In genomic region chr14:89493877-89494634, GRCh38 we compare ENCODE assay signal across 10 cellular contexts.
DNase-seq lines count a peak whose midpoint lies in the region; ATAC-seq and TF ChIP-seq lines count a peak whose summit lies in the region.
"Had no signal": no experiment of that assay in that cellular context is flagged by ENCODE, and none has a peak within 500 bp of the region (broad histone marks: within the 10 kb centered on the region; RNA-seq: fewer than 3 reads in every experiment).

No MANE protein-coding gene starts in this region.

- no peak overlapping the region for H4K5ac ChIP-seq in H9 (ENCODE audit: insufficient read length, low read depth, low read length)

- no peak overlapping the region for H2BK20ac ChIP-seq in H9 (ENCODE audit: low read depth, low read length, poor library complexity, severe bottlenecking)

- H3K27ac ChIP-seq in H9 (ENCODE audit: insufficient read length, low read depth, low read length) (no peak overlapping the region), adrenal gland (no peak overlapping the region)
- H3K27ac ChIP-seq: left lung, SJSA1 had no signal

- peak overlapping the region; percentile 6 to 71 (median 24); a peak in 3 of 7 replicates for H3K27ac Mint-ChIP-seq in H9
- H3K27ac Mint-ChIP-seq in naive thymus-derived CD8-positive, alpha-beta T cell = peak overlapping the region in 5 of 10 donors; percentile 25 to 74 (median 61)

- no peaks in the 10 kb centered on the region for H4K20me1 ChIP-seq in H9 (ENCODE audit: control insufficient read depth, insufficient read depth, insufficient read length)

- no peaks in the 10 kb centered on the region for H3K23me2 ChIP-seq in H9 (ENCODE audit: insufficient read length, low read depth, low read length, poor library complexity, severe bottlenecking)

- no peak overlapping the region for H3K18ac ChIP-seq in H9 (ENCODE audit: insufficient read length, low read depth, low read length)

- no peak overlapping the region for H3K14ac ChIP-seq in H9 (ENCODE audit: insufficient read depth, low read length)

- no peaks in the 10 kb centered on the region for H3K9me3 Mint-ChIP-seq in H9
- H3K9me3 Mint-ChIP-seq in naive thymus-derived CD8-positive, alpha-beta T cell = no peaks in the 10 kb centered on the region

- WGBS in H9 (ENCODE audit: extremely low coverage, insufficient read length, low lambda C conversion rate) = no CpG with 5 or more reads among the region's 11 CpGs
- 87 to 93% (median 92%) methylated on average over 11 of the region's 11 CpGs for WGBS in adrenal gland, 4 donors

- H3K27me3 ChIP-seq in H9 (ENCODE audit: insufficient read depth, low read length) (no peaks in the 10 kb centered on the region), adrenal gland (no peaks in the 10 kb centered on the region)
- H3K27me3 ChIP-seq: left lung, SJSA1 had no signal

- H2BK12ac ChIP-seq in H9 (ENCODE audit: insufficient read length, low read depth, low read length) = no peak overlapping the region

- peaks cover 4% of the 10 kb centered on the region for H3K4me1 ChIP-seq in H9 (ENCODE audit: insufficient read depth, low read length)
- H3K4me1 ChIP-seq in adrenal gland (replicated peaks in 1 of 2) = peaks cover 0 to 5% of the 10 kb centered on the region in 2 donors
- H3K4me1 ChIP-seq: left lung, SJSA1 had no signal

- H3K4me2 ChIP-seq in H9 (ENCODE audit: insufficient read depth, insufficient read length, low read length) = no peak overlapping the region

- H3K79me1 ChIP-seq in H9 (ENCODE audit: insufficient read depth, low read depth, low read length, poor library complexity, severe bottlenecking) = no peaks in the 10 kb centered on the region

- no peaks in the 10 kb centered on the region; the same call in 1 of the 2 replicates for H3K79me2 ChIP-seq in H9 (ENCODE audit: insufficient read depth, low read length)

- H3K4ac ChIP-seq in H9 (ENCODE audit: low read depth, low read length) = no peak overlapping the region

- no peak overlapping the region for H2AFZ ChIP-seq in H9 (ENCODE audit: low read length)

- H3K4me1 Mint-ChIP-seq in H9 = peaks cover 48 to 52% of the 10 kb centered on the region in 2 experiments
- peaks cover 23 to 59% (median 42%) of the 10 kb centered on the region in 4 donors for H3K4me1 Mint-ChIP-seq in naive thymus-derived CD8-positive, alpha-beta T cell

- H3K9ac ChIP-seq in H9 (ENCODE audit: extremely low read depth, insufficient read length, low read length) = no peak overlapping the region

- H2AK5ac ChIP-seq in H9 (ENCODE audit: insufficient read length, low read length) = no peak overlapping the region

- no peak for TF ChIP-seq CTCF in H9 (conservative IDR thresholded peaks at IDR 0.05)
- TF ChIP-seq CTCF in adrenal gland (IDR thresholded peaks at IDR 0.05) = no peak

- no peak overlapping the region for H2BK5ac ChIP-seq in H9 (ENCODE audit: insufficient read length, low read length)

- no peak overlapping the region for H3K56ac ChIP-seq in H9 (ENCODE audit: insufficient read length, low read depth, low read length)

- H3K36me3 ChIP-seq in adrenal gland (replicated peaks in 1 of 2) = no peaks in the 10 kb centered on the region
- H3K36me3 ChIP-seq: left lung, SJSA1 had no signal

- peaks cover 0 to 2% (median 0%) of the 10 kb centered on the region in 3 experiments; a peak in 1 of 7 replicates for H3K36me3 Mint-ChIP-seq in H9 (ENCODE audit: insufficient read depth in 1 of 3, low read depth in 3 of 3)
- peaks cover 0 to 8% (median 6%) of the 10 kb centered on the region in 3 donors for H3K36me3 Mint-ChIP-seq in naive thymus-derived CD8-positive, alpha-beta T cell

- no peak for TF ChIP-seq POLR2A in adrenal gland (IDR thresholded peaks at IDR 0.05)

- no peak overlapping the region for H4K91ac ChIP-seq in H9 (ENCODE audit: insufficient read length, low read depth, low read length)

- H3T11ph ChIP-seq in H9 (ENCODE audit: low read length) = no peak overlapping the region

- H2BK120ac ChIP-seq in H9 (ENCODE audit: low read depth, low read length, poor library complexity, severe bottlenecking) = peak overlapping the region; percentile 77

- POLR2A ChIA-PET in naive thymus-derived CD8-positive, alpha-beta T cell (lab: Charles Lee) = no interaction called here

- H4K8ac ChIP-seq in H9 (replicated peaks; ENCODE audit: insufficient read length, low read depth, low read length) = no peak overlapping the region

- intact Hi-C loops in adrenal gland (cut with DNase I) = no loop called here

- H3K4me3 Mint-ChIP-seq in H9 = no peak overlapping the region
- H3K4me3 Mint-ChIP-seq in naive thymus-derived CD8-positive, alpha-beta T cell = peak overlapping the region in 1 of 10 donors; percentile 4

- H3K27me3 Mint-ChIP-seq in H9 (ENCODE audit: low read depth) = no peaks in the 10 kb centered on the region
- H3K27me3 Mint-ChIP-seq in naive thymus-derived CD8-positive, alpha-beta T cell = no peaks in the 10 kb centered on the region

- H3K9me3 ChIP-seq in H9 (ENCODE audit: control insufficient read depth, low read depth, low read length) = no peaks in the 10 kb centered on the region
- H3K9me3 ChIP-seq in adrenal gland (replicated peaks in 1 of 3) = no peaks in the 10 kb centered on the region
- H3K9me3 ChIP-seq: left lung, SJSA1 had no signal

- no peak overlapping the region for H3K23ac ChIP-seq in H9 (ENCODE audit: insufficient read length, low read depth, low read length)

- DNase-seq in H9 (no peak), NCI-H2171 (lab: John Stamatoyannopoulos, UW) (peak; percentile 64), adrenal gland (no peak), DMS153 (lab: John Stamatoyannopoulos, UW) (no peak), DMS53 treated with DMSO at 0.1 percent for 48 hours (lab: John Stamatoyannopoulos, UW; ENCODE audit: unreplicated experiment) (no peak)
- DNase-seq in naive thymus-derived CD8-positive, alpha-beta T cell = peak in 1 of 10 donors; percentile 8
- DNase-seq in activated naive CD4-positive, alpha-beta T cell treated with Interleukin-2 at 50 U/mL for 16 hours = no peak
- DNase-seq: left lung had no signal

- no peak overlapping the region for H3K4me3 ChIP-seq in adrenal gland
- H3K4me3 ChIP-seq: left lung, SJSA1 had no signal

- no peak overlapping the region for H2BK15ac ChIP-seq in H9 (ENCODE audit: low read depth, low read length)

- peak; percentile 98 for ATAC-seq in GM18858 (IDR thresholded peaks at IDR 0.05; ENCODE audit: unreplicated experiment)
- ATAC-seq in naive thymus-derived CD8-positive, alpha-beta T cell = peak; percentile 38 to 75
- ATAC-seq: left lung had no signal
